20 cellular contexts compared by ENCODE assay signal in the genomic region with DNA sequence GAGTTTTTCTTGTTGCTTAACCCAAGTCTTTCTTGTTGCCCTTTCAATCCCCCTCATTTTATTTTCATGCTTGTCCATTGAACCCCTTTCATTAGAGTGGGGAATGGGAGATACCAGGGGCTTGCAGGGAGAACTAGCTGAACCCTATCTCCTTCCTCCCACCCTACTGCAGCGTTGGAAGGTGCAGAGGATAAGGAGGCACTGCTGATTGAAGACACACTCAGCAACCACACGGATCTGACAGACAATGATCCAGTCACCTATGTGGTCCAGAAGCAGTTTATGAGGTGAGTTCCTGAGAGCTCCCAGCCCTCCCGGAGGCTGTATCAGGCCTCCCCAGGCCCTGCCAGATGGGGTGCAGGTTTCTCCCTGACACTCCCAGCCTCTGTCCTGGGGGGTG. TPM values are rescaled to one million over a fixed set of nuclear protein-coding genes. Genes with fewer than 3 reads are reported as not detected.
DNase-seq lines count a peak whose midpoint lies in the region; ATAC-seq, FAIRE-seq and TF ChIP-seq lines count a peak whose summit lies in the region.
"Had no signal": no experiment of that assay in that cellular context is flagged by ENCODE, and none has a peak within 500 bp of the region (broad histone marks: within the 10 kb centered on the region; RNA-seq: fewer than 3 reads in every experiment).

No MANE protein-coding gene starts in this region.

- peaks cover 17% of the 10 kb centered on the region for H3K4me1 Mint-ChIP-seq in nephron progenitor cell
- H3K4me1 Mint-ChIP-seq in activated naive CD8-positive, alpha-beta T cell treated with anti-CD3 and anti-CD28 coated beads for 36 hours, result no peaks in the 10 kb centered on the region
- H3K4me1 Mint-ChIP-seq: CD4-positive, alpha-beta memory T cell had no signal

- TF ChIP-seq EP300 in A549 (IDR thresholded peaks at IDR 0.05), result no peak

- intact Hi-C loops in left colon (cut with DNase I, micrococcal nuclease), result no loop called here

- DNase-seq in A549 (ENCODE audit: low read depth in 1 of 2, low spot score in 1 of 2) (no peak), RWPE1 (ENCODE audit: low spot score) (no peak), left colon (no peak), nephron progenitor cell (no peak), erythroblast (lab: John Stamatoyannopoulos, UW) (no peak), CD1c-positive myeloid dendritic cell (ENCODE audit: extremely low spot score) (no peak)
- DNase-seq in activated naive CD4-positive, alpha-beta T cell treated with anti-CD3 and anti-CD28 coated beads, Interleukin-2, amount 50 U/mL, for 16 hours, result no peak
- DNase-seq in activated naive CD8-positive, alpha-beta T cell treated with anti-CD3 and anti-CD28 coated beads for 36 hours, result no peak
- DNase-seq: CD4-positive, alpha-beta memory T cell; GOT3; KBM-7; MV-4-11; NCI-H1417; NCI-H187; NCI-H2227 treated with DMSO at 0.1 percent for 48 hours; NCI-H510A treated with DMSO at 0.1 percent for 48 hours; NCI-H82; OCI-M1 had no signal

- no peaks in the 10 kb centered on the region for H3K36me3 Mint-ChIP-seq in nephron progenitor cell (ENCODE audit: low read depth)
- no peaks in the 10 kb centered on the region for H3K36me3 Mint-ChIP-seq in activated naive CD8-positive, alpha-beta T cell treated with anti-CD3 and anti-CD28 coated beads for 36 hours
- H3K36me3 Mint-ChIP-seq: CD4-positive, alpha-beta memory T cell had no signal

- 87% methylated on average over 3 of the region's 3 CpGs for WGBS in A549 (ENCODE audit: missing lambda C conversion rate)

- TF ChIP-seq RAD21 in A549 (conservative IDR thresholded peaks at IDR 0.05 in 1 of 2, IDR thresholded peaks at IDR 0.05 in 1 of 2), result no peak

- ATAC-seq in A549, result no peak
- peak; percentile 19 for ATAC-seq in left colon
- ATAC-seq: GM12878 had no signal

- H3K4me1 ChIP-seq in A549, result peaks cover 95% of the 10 kb centered on the region
- H3K4me1 ChIP-seq: BE2C had no signal

- H3K27ac ChIP-seq in A549 (peak overlapping the region; percentile 32 to 98), RWPE1 (peak overlapping the region; percentile 86)

- no peaks in the 10 kb centered on the region for H3K9me3 ChIP-seq in A549
- H3K9me3 ChIP-seq: BE2C had no signal

- FAIRE-seq in A549 (lab: Jason Lieb, UNC), result no peak
- FAIRE-seq: GM12878 had no signal

- H3K27ac Mint-ChIP-seq in nephron progenitor cell, result peak overlapping the region; percentile 54
- no peak overlapping the region for H3K27ac Mint-ChIP-seq in activated naive CD8-positive, alpha-beta T cell treated with anti-CD3 and anti-CD28 coated beads for 36 hours
- H3K27ac Mint-ChIP-seq: CD4-positive, alpha-beta memory T cell had no signal

- H3K9me3 Mint-ChIP-seq in nephron progenitor cell, result no peaks in the 10 kb centered on the region
- no peaks in the 10 kb centered on the region for H3K9me3 Mint-ChIP-seq in activated naive CD8-positive, alpha-beta T cell treated with anti-CD3 and anti-CD28 coated beads for 36 hours
- H3K9me3 Mint-ChIP-seq: CD4-positive, alpha-beta memory T cell had no signal

- H3K27me3 Mint-ChIP-seq in nephron progenitor cell (ENCODE audit: low read depth, poor library complexity), result peaks cover 17% of the 10 kb centered on the region
- peaks cover 4% of the 10 kb centered on the region for H3K27me3 Mint-ChIP-seq in activated naive CD8-positive, alpha-beta T cell treated with anti-CD3 and anti-CD28 coated beads for 36 hours

- H3K4me3 Mint-ChIP-seq in nephron progenitor cell, result no peak overlapping the region
- H3K4me3 Mint-ChIP-seq in activated naive CD8-positive, alpha-beta T cell treated with anti-CD3 and anti-CD28 coated beads for 36 hours, result no peak overlapping the region
- H3K4me3 Mint-ChIP-seq: CD4-positive, alpha-beta memory T cell had no signal

- CTCF ChIA-PET in A549 (lab: Yijun Ruan, JAX) (interaction anchor here (0.8 to 52.6 kb wide), 7 partner anchors 10 to 124 kb away, joined by 3 to 2097 read pairs (median 9); partner anchors contain the start of gene ABCC3), RWPE1 (lab: Yijun Ruan, JAX) (no interaction called here)

- POLR2A ChIA-PET in A549 (lab: Yijun Ruan, JAX), result interaction anchor here (1.1 to 1.8 kb wide), 2 partner anchors 13 to 14 kb away, joined by 3 to 4 read pairs; no protein-coding TSS in a partner anchor
- POLR2A ChIA-PET in RWPE1 (lab: Yijun Ruan, JAX; ENCODE audit: low non-redundant PET), result interaction anchor here (1.1 kb wide), 1 partner anchor 38 kb away, joined by 4 read pairs; no protein-coding TSS in a partner anchor

- TF ChIP-seq POLR2A in A549 (IDR thresholded peaks at IDR 0.05; ENCODE audit: low read length) (no peak), erythroblast (IDR thresholded peaks at IDR 0.05; ENCODE audit: low read length) (no peak)

- no peak overlapping the region for H3K4me2 ChIP-seq in A549

- TF ChIP-seq CTCF in A549 (IDR thresholded peaks at IDR 0.05), result no peak
- no peak for TF ChIP-seq CTCF in RWPE1 (conservative IDR thresholded peaks at IDR 0.05; ENCODE audit: low read depth)
- no peak for TF ChIP-seq CTCF in nephron progenitor cell (IDR thresholded peaks at IDR 0.05)

- no peak overlapping the region for H3K4me3 ChIP-seq in A549
- H3K4me3 ChIP-seq: GM12878 had no signal

TF ChIP-seq in A549, 52 proteins besides CTCF, POLR2A, EP300 and RAD21 (continues in another document):
- TF ChIP-seq KDM5A (IDR thresholded peaks at IDR 0.05), result no peak
- no peak for TF ChIP-seq EHF (CRISPR knock-in tag; IDR thresholded peaks at IDR 0.05)
- no peak for TF ChIP-seq ZSCAN20 (CRISPR knock-in tag; IDR thresholded peaks at IDR 0.05)
- no peak for TF ChIP-seq MAZ (IDR thresholded peaks at IDR 0.05; ENCODE audit: borderline replicate concordance, low read depth, low read length)
- no peak for TF ChIP-seq FOSB (CRISPR knock-in tag; IDR thresholded peaks at IDR 0.05)
- no peak for TF ChIP-seq HEYL (CRISPR knock-in tag; IDR thresholded peaks at IDR 0.05)
- no peak for TF ChIP-seq ESRRA (IDR thresholded peaks at IDR 0.05; ENCODE audit: borderline replicate concordance, low read length)
- TF ChIP-seq USF2 (IDR thresholded peaks at IDR 0.05), result no peak
- TF ChIP-seq CHD4 (IDR thresholded peaks at IDR 0.05; ENCODE audit: borderline replicate concordance), result no peak
- TF ChIP-seq SREBF2 (IDR thresholded peaks at IDR 0.05), result no peak
- TF ChIP-seq PHF8 (IDR thresholded peaks at IDR 0.05; ENCODE audit: borderline replicate concordance, low read depth), result no peak
- no peak for TF ChIP-seq HOXB5 (CRISPR knock-in tag; IDR thresholded peaks at IDR 0.05)
- no peak for TF ChIP-seq CBX2 (IDR thresholded peaks at IDR 0.05; ENCODE audit: borderline replicate concordance, low read depth)
- TF ChIP-seq, protein P1, sequence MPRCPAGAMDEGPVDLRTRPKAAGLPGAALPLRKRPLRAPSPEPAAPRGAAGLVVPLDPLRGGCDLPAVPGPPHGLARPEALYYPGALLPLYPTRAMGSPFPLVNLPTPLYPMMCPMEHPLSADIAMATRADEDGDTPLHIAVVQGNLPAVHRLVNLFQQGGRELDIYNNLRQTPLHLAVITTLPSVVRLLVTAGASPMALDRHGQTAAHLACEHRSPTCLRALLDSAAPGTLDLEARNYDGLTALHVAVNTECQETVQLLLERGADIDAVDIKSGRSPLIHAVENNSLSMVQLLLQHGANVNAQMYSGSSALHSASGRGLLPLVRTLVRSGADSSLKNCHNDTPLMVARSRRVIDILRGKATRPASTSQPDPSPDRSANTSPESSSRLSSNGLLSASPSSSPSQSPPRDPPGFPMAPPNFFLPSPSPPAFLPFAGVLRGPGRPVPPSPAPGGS (IDR thresholded peaks at IDR 0.05), result no peak
- no peak for TF ChIP-seq RCOR1 (IDR thresholded peaks at IDR 0.05; ENCODE audit: low read depth, low read length)
- TF ChIP-seq TFCP2L1 (CRISPR knock-in tag; IDR thresholded peaks at IDR 0.05), result no peak

RNA-seq across cellular contexts. Expression of gene ANKRD40, which starts 32.5 kb away (rescaled TPM):
- polyA plus RNA-seq in A549 (2011; rRNA removed) (68.5 and 84.3 TPM in 2 replicates), A549 (2017; fragmentation: RNase III; extraction: RNeasy Plus Mini Kit Qiagen cat#74134 plus additional on column Dnase treatment) (44.2 to 55.2 TPM (median 50.1 TPM) in 3 replicates)
- 31.1 and 36.1 TPM in 2 replicates for polyA plus RNA-seq in A549 (2012; cell fraction: cytosol; rRNA removed)
- 20.0 and 27.7 TPM in 2 replicates for polyA plus RNA-seq in A549 (2012; cell fraction: nucleus; rRNA removed)
- 31.0 and 37.0 TPM in 2 replicates for polyA minus RNA-seq in A549 (2011; rRNA and poly(A)+ RNA removed)
- 10 to 100 TPM; 23.9 to 28.8 TPM for total RNA-seq in left colon
- 10 to 100 TPM; 39.5 to 40.2 TPM for total RNA-seq in activated naive CD8-positive, alpha-beta T cell treated with anti-CD3 and anti-CD28 coated beads for 36 hours

RNA-seq across cellular contexts. Expression of gene ABCC3, which starts 40.5 kb away (rescaled TPM):
- polyA plus RNA-seq in A549 (2011; rRNA removed), result 342 and 442 TPM in 2 replicates
- polyA plus RNA-seq in A549 (2012; cell fraction: cytosol; rRNA removed), result 157 and 189 TPM in 2 replicates
- 1,165 and 1,226 TPM in 2 replicates for polyA plus RNA-seq in A549 (2012; cell fraction: nucleus; rRNA removed)
- polyA plus RNA-seq in A549 (2017; fragmentation: RNase III; extraction: RNeasy Plus Mini Kit Qiagen cat#74134 plus additional on column Dnase treatment), result 225 to 288 TPM (median 248 TPM) in 3 replicates
- polyA minus RNA-seq in A549 (2011; rRNA and poly(A)+ RNA removed), result 586 and 639 TPM in 2 replicates
- 100 to 1,000 TPM; 251 to 373 TPM for total RNA-seq in left colon
- total RNA-seq in activated naive CD8-positive, alpha-beta T cell treated with anti-CD3 and anti-CD28 coated beads for 36 hours, result not detected
- polyA plus RNA-seq: CD4-positive, alpha-beta memory T cell had no signal

RNA-seq across cellular contexts. Expression of gene LUC7L3, which starts 44.2 kb away (rescaled TPM):
- polyA plus RNA-seq in A549 (2011; rRNA removed) (117 and 209 TPM in 2 replicates), A549 (2017; fragmentation: RNase III; extraction: RNeasy Plus Mini Kit Qiagen cat#74134 plus additional on column Dnase treatment) (165 to 211 TPM (median 207 TPM) in 3 replicates)
- 49.5 and 58.7 TPM in 2 replicates for polyA plus RNA-seq in A549 (2012; cell fraction: cytosol; rRNA removed)
- 125 and 135 TPM in 2 replicates for polyA plus RNA-seq in A549 (2012; cell fraction: nucleus; rRNA removed)
- 15.6 and 16.2 TPM in 2 replicates for polyA minus RNA-seq in A549 (2011; rRNA and poly(A)+ RNA removed)
- 100 to 1,000 TPM in 1 of 2 donors, 10 to 100 TPM in 1; 90.0 to 110 TPM for total RNA-seq in left colon
- total RNA-seq in activated naive CD8-positive, alpha-beta T cell treated with anti-CD3 and anti-CD28 coated beads for 36 hours, result 100 to 1,000 TPM; 108 to 116 TPM

Comparison
In these comparisons a context has a peak if more than half of its experiments do, and no peak if none do; other contexts are left out.
1. RNA of gene ABCC3, which starts 40.5 kb away (total RNA-seq): 251 to 373 TPM in left colon; not detected in activated naive CD8-positive, alpha-beta T cell treated with anti-CD3 and anti-CD28 coated beads for 36 hours; every median in the first group is over 100 times any median in the second.